17 cellular contexts compared by ENCODE assay signal in genomic region chr14:21203470-21204166, GRCh38. TPM values are rescaled to one million over a fixed set of nuclear protein-coding genes. Genes with fewer than 3 reads are reported as not detected.
DNase-seq lines count a peak whose midpoint lies in the region; ATAC-seq, FAIRE-seq and TF ChIP-seq lines count a peak whose summit lies in the region.
"Had no signal": no experiment of that assay in that cellular context is flagged by ENCODE, and none has a peak within 500 bp of the region (broad histone marks: within the 10 kb centered on the region; RNA-seq: fewer than 3 reads in every experiment).

No MANE protein-coding gene starts in this region.

- peak; percentile 10 for ATAC-seq in WTC11
- peak; percentile 40 for ATAC-seq in HepG2
- ATAC-seq in GM21825 (IDR thresholded peaks at IDR 0.05; ENCODE audit: unreplicated experiment), result no peak

- TF ChIP-seq CTCF in CD14-positive monocyte (IDR thresholded peaks at IDR 0.05) (no peak), WTC11 (IDR thresholded peaks at IDR 0.05) (no peak), HepG2 (CRISPR knock-in tag; IDR thresholded peaks at IDR 0.05) (no peak), coronary artery (IDR thresholded peaks at IDR 0.05) (no peak)

- FAIRE-seq in HepG2 (lab: Jason Lieb, UNC) (peak; percentile 21), RCC 7860 (lab: Jason Lieb, UNC) (no peak)
- FAIRE-seq: endometrium, GM19239 had no signal

- H3K27ac Mint-ChIP-seq in CD14-positive monocyte, result peak overlapping the region in 5 of 7 donors; percentile 23 to 80 (median 63)
- peak overlapping the region; percentile 94 for H3K27ac Mint-ChIP-seq in WTC11

- peaks cover 2 to 18% of the 10 kb centered on the region in 2 experiments; a peak in 4 of 5 replicates for H3K36me3 ChIP-seq in HepG2 (replicated peaks in 1 of 2; ENCODE audit: control insufficient read depth in 1 of 2, insufficient read depth in 2 of 2, low read length in 2 of 2)

- H3K4me1 Mint-ChIP-seq in CD14-positive monocyte, result peaks cover 23% of the 10 kb centered on the region
- peaks cover 50% of the 10 kb centered on the region for H3K4me1 Mint-ChIP-seq in WTC11

- TF ChIP-seq EP300 in HepG2 (IDR thresholded peaks at IDR 0.05; ENCODE audit: low read depth in 2 of 2, low read length in 2 of 2), result no peak; a peak in 1 of 4 replicates
- peak; percentile 21; the same call in 1 of the 2 replicates for TF ChIP-seq EP300 in HepG2 (CRISPR knock-in tag; IDR thresholded peaks at IDR 0.05; ENCODE audit: borderline replicate concordance)

- no peak overlapping the region for H3K9ac ChIP-seq in HepG2 (ENCODE audit: insufficient read depth, low read depth, low read length)

- no peak for TF ChIP-seq RAD21 in HepG2 (CRISPR knock-in tag; IDR thresholded peaks at IDR 0.05)

- no peaks in the 10 kb centered on the region for H3K27me3 Mint-ChIP-seq in CD14-positive monocyte (ENCODE audit: low read depth in 3 of 3)
- H3K27me3 Mint-ChIP-seq in WTC11 (ENCODE audit: low read depth), result no peaks in the 10 kb centered on the region

- POLR2A ChIA-PET in WTC11 (lab: Charles Lee), result interaction anchor here (1.2 kb wide), 1 partner anchor 10 kb away, joined by 3 read pairs; no protein-coding TSS in a partner anchor
- POLR2A ChIA-PET in HepG2 (lab: Yijun Ruan, JAX), result interaction anchor here (0.5 to 2.0 kb wide), 2 partner anchors 11 to 353 kb away, joined by 4 to 11 read pairs; no protein-coding TSS in a partner anchor

- H3K27me3 ChIP-seq in HepG2 (ENCODE audit: control insufficient read depth in 1 of 2, insufficient read depth in 2 of 2, low read length in 2 of 2), result no peaks in the 10 kb centered on the region
- H3K27me3 ChIP-seq: stomach had no signal

- H3K4me1 ChIP-seq in HepG2 (ENCODE audit: insufficient read depth, low read length), result peaks cover 70% of the 10 kb centered on the region
- H3K4me1 ChIP-seq: HAP-1 had no signal

- H3K4me3 Mint-ChIP-seq in CD14-positive monocyte (no peak overlapping the region), WTC11 (no peak overlapping the region)

- no peaks in the 10 kb centered on the region for H3K9me3 Mint-ChIP-seq in CD14-positive monocyte
- no peaks in the 10 kb centered on the region for H3K9me3 Mint-ChIP-seq in WTC11

- no TSS peak for BruUV-seq in HepG2 (replicated peaks; lab: Mats Ljungman, UMichigan)

- WGBS in HepG2 (ENCODE audit: low lambda C conversion rate), result 81% methylated on average over 8 of the region's 8 CpGs

- peaks cover 38 to 44% of the 10 kb centered on the region in 2 donors for H3K36me3 Mint-ChIP-seq in CD14-positive monocyte
- peaks cover 20% of the 10 kb centered on the region for H3K36me3 Mint-ChIP-seq in WTC11

- peaks cover 20% of the 10 kb centered on the region for H4K20me1 ChIP-seq in HepG2 (ENCODE audit: insufficient read depth, low read length)

- H3K4me2 ChIP-seq in HepG2 (ENCODE audit: low read depth, low read length), result no peak overlapping the region

- peak in 1 of 2 experiments; percentile 51; a peak in 3 of 4 replicates for TF ChIP-seq POLR2A in HepG2 (IDR thresholded peaks at IDR 0.05; ENCODE audit: insufficient read depth in 1 of 2, low read depth in 2 of 2, low read length in 2 of 2)

- H2AFZ ChIP-seq in HepG2 (ENCODE audit: low read length), result no peak overlapping the region

- in situ Hi-C loops in HepG2 (cut with HindIII; ENCODE audit: extremely low pct_ligation_motif_present, low pct_unique_long_range_greater_than_20kb), result no loop called here

- H3K4me3 ChIP-seq in HepG2 (replicated peaks in 1 of 3; ENCODE audit: insufficient read depth in 1 of 3, low read depth in 2 of 3, low read length in 3 of 3) (no peak overlapping the region), coronary artery (no peak overlapping the region)
- H3K4me3 ChIP-seq: HAP-1, stomach had no signal

- peak overlapping the region; percentile 1 for H3K27ac ChIP-seq in HepG2 (ENCODE audit: extremely low read length, insufficient read depth, low read length)
- H3K27ac ChIP-seq in coronary artery, result no peak overlapping the region
- H3K27ac ChIP-seq: C4-2B, stomach had no signal

- H3K9me3 ChIP-seq in HepG2 (ENCODE audit: low read length), result no peaks in the 10 kb centered on the region
- H3K9me3 ChIP-seq: HAP-1, stomach had no signal

- CTCF ChIA-PET in WTC11 (lab: Charles Lee) (no interaction called here), HepG2 (lab: Yijun Ruan, JAX; ENCODE audit: low intra/inter-chr PET ratio, low total read pairs) (no interaction called here)

- intact Hi-C loops in CD14-positive monocyte (cut with micrococcal nuclease), result no loop called here
- intact Hi-C loops in HepG2 (cut with micrococcal nuclease; ENCODE audit: unreplicated experiment), result no loop called here

- DNase-seq in CD14-positive monocyte (ENCODE audit: low spot score), result no peak
- peak; percentile 66 for DNase-seq in D341Med (ENCODE audit: low spot score)
- DNase-seq in WTC11 (ENCODE audit: low spot score), result no peak
- DNase-seq in HepG2 (ENCODE audit: low spot score), result peak; percentile 79
- no peak for DNase-seq in coronary artery (ENCODE audit: low spot score)
- DNase-seq in CD1c-positive myeloid dendritic cell (ENCODE audit: extremely low spot score), result no peak
- DNase-seq in RCC 7860 (ENCODE audit: low spot score), result no peak
- DNase-seq: head of caudate nucleus, NCI-H146, stomach had no signal

- H3K79me2 ChIP-seq in HepG2 (ENCODE audit: insufficient read depth, low read length), result no peaks in the 10 kb centered on the region

TF ChIP-seq in WTC11, 78 proteins besides CTCF, POLR2A, EP300 and RAD21:
- TF ChIP-seq ZMAT4 (CRISPR knock-in tag; IDR thresholded peaks at IDR 0.05), result 0 out of 2 replicates have a peak, but pooled peaks have one; percentile 20
- TF ChIP-seq MXD4 (CRISPR knock-in tag; IDR thresholded peaks at IDR 0.05; ENCODE audit: borderline replicate concordance), result no peak
- TF ChIP-seq ELF4 (CRISPR knock-in tag; IDR thresholded peaks at IDR 0.05; ENCODE audit: low read depth), result 0 out of 2 replicates have a peak, but pooled peaks have one; percentile 4
- TF ChIP-seq MAX (CRISPR knock-in tag; IDR thresholded peaks at IDR 0.05), result no peak
- peak; percentile 20; the same call in 1 of the 2 replicates for TF ChIP-seq ZNF416 (CRISPR knock-in tag; IDR thresholded peaks at IDR 0.05)
- TF ChIP-seq EMX1 (CRISPR knock-in tag; IDR thresholded peaks at IDR 0.05), result 0 out of 2 replicates have a peak, but pooled peaks have one; percentile 77

TF ChIP-seq in HepG2, 621 proteins besides CTCF, POLR2A, EP300 and RAD21 (continues in another document):
- TF ChIP-seq ZBTB8A (CRISPR knock-in tag; IDR thresholded peaks at IDR 0.05; ENCODE audit: borderline replicate concordance, low read depth) (no peak), ZNF549 (CRISPR knock-in tag; IDR thresholded peaks at IDR 0.05) (0 out of 2 replicates have a peak, but pooled peaks have one; percentile 39), NFATC3 (CRISPR knock-in tag; IDR thresholded peaks at IDR 0.05) (no peak), YEATS4 (CRISPR knock-in tag; IDR thresholded peaks at IDR 0.05; ENCODE audit: borderline replicate concordance) (no peak), ZSCAN9 (CRISPR knock-in tag; IDR thresholded peaks at IDR 0.05; ENCODE audit: borderline replicate concordance) (no peak), ZBTB1 (CRISPR knock-in tag; IDR thresholded peaks at IDR 0.05; ENCODE audit: borderline replicate concordance) (no peak), CCDC6 (CRISPR knock-in tag; IDR thresholded peaks at IDR 0.05) (no peak), XRCC5 (optimal IDR thresholded peaks at IDR 0.05; ENCODE audit: low read length) (peak; percentile 52), ZNF225 (CRISPR knock-in tag; IDR thresholded peaks at IDR 0.05) (no peak), NFKB2 (CRISPR knock-in tag; IDR thresholded peaks at IDR 0.05; ENCODE audit: borderline replicate concordance) (0 out of 2 replicates have a peak, but pooled peaks have one; percentile 43), REXO4 (CRISPR knock-in tag; IDR thresholded peaks at IDR 0.05; ENCODE audit: borderline replicate concordance) (0 out of 2 replicates have a peak, but pooled peaks have one; percentile 29), POGZ (CRISPR knock-in tag; IDR thresholded peaks at IDR 0.05) (no peak), DBP (CRISPR knock-in tag; IDR thresholded peaks at IDR 0.05; ENCODE audit: not compliant biosample characterization) (no peak), SP4 (CRISPR knock-in tag; IDR thresholded peaks at IDR 0.05) (peak; percentile 46; the same call in 1 of the 2 replicates)

RNA-seq across cellular contexts. Expression of gene OR5AU1, which starts 47.8 kb away (rescaled TPM):
- polyA plus RNA-seq in CD14-positive monocyte, result not detected
- total RNA-seq in WTC11 (2021), result not detected in 3 replicates
- not detected in 2 replicates for total RNA-seq in HepG2 (2016; rRNA removed; fragmentation: Illumina TruSeq; extraction: Trizol)
- total RNA-seq in HepG2 (2016; cell fraction: cytosol; rRNA removed; fragmentation: Illumina TruSeq; extraction: Trizol; ENCODE audit: low read depth), result not detected in 2 replicates
- total RNA-seq in HepG2 (2016; cell fraction: insoluble cytoplasmic fraction; rRNA removed; fragmentation: Illumina TruSeq; extraction: Trizol), result not detected in 2 replicates
- not detected in 2 replicates for total RNA-seq in HepG2 (2016; cell fraction: membrane; rRNA removed; fragmentation: Illumina TruSeq; extraction: Trizol)
- not detected in 2 replicates for total RNA-seq in HepG2 (2016; cell fraction: nucleus; rRNA removed; fragmentation: Illumina TruSeq; extraction: Trizol)
- polyA plus RNA-seq in HepG2 (2011; rRNA removed), result not detected in 2 replicates
- polyA plus RNA-seq in HepG2 (2011; cell fraction: cytosol; rRNA removed), result not detected in 2 replicates
- not detected in 2 replicates for polyA plus RNA-seq in HepG2 (2011; cell fraction: nucleus; rRNA removed)
- not detected in 2 replicates for polyA plus RNA-seq in HepG2 (2012)
- not detected in 2 replicates for polyA plus RNA-seq in HepG2 (2016; cell fraction: cytosol; fragmentation: Illumina TruSeq; extraction: Trizol; ENCODE audit: low read depth)
- not detected in 2 replicates for polyA plus RNA-seq in HepG2 (2016; cell fraction: insoluble cytoplasmic fraction; fragmentation: Illumina TruSeq; extraction: Trizol; ENCODE audit: low read depth)
- polyA plus RNA-seq in HepG2 (2016; cell fraction: membrane; fragmentation: Illumina TruSeq; extraction: Trizol; ENCODE audit: low read depth), result not detected in 2 replicates
- not detected in 2 replicates for polyA plus RNA-seq in HepG2 (2016; cell fraction: nucleus; fragmentation: Illumina TruSeq; extraction: Trizol; ENCODE audit: insufficient read depth, low read depth)
- not detected in 2 replicates for polyA minus RNA-seq in HepG2 (2011; rRNA and poly(A)+ RNA removed; ENCODE audit: low replicate concordance)
- not detected in 2 replicates for polyA minus RNA-seq in HepG2 (2011; cell fraction: cytosol; rRNA and poly(A)+ RNA removed)
- not detected in 2 replicates for polyA minus RNA-seq in HepG2 (2011; cell fraction: nucleus; rRNA and poly(A)+ RNA removed)
- total RNA-seq: posterior vena cava; T-helper 1 cell treated with Interleukin-12 subunit alpha and Interleukin-12 subunit beta and Interleukin-4 antibody, amounts not matched to agents 30 ng/mL and 1 ng/mL, for 36 hours had no signal
- polyA plus RNA-seq: stomach had no signal

Comparison
In these comparisons a context has a peak if more than half of its experiments do, and no peak if none do; other contexts are left out.
1. DNase-seq: peak in D341Med (single experiment) and HepG2 (single experiment); none in CD14-positive monocyte (single experiment), WTC11 (single experiment), coronary artery (single experiment), CD1c-positive myeloid dendritic cell (single experiment) and RCC 7860 (single experiment).